12 cellular contexts compared by ENCODE assay signal in genomic region chr3:59566481-59566975, GRCh38.
DNase-seq lines count a peak whose midpoint lies in the region; ATAC-seq and TF ChIP-seq lines count a peak whose summit lies in the region.
"Had no signal": no experiment of that assay in that cellular context is flagged by ENCODE, and none has a peak within 500 bp of the region (broad histone marks: within the 10 kb centered on the region; RNA-seq: fewer than 3 reads in every experiment).

No MANE protein-coding gene starts in this region.

- peaks cover 5% of the 10 kb centered on the region for H3K4me1 Mint-ChIP-seq in stimulated activated memory B cell treated with anti-CD40 and anti-IgM and Interleukin-4, amounts not matched to agents 10 μg/mL and 1 μg/mL and 100 μg/mL, for 72 hours
- no peaks in the 10 kb centered on the region for H3K4me1 Mint-ChIP-seq in immature natural killer cell
- H3K4me1 Mint-ChIP-seq in mesothelial cell of epicardium = peaks cover 4% of the 10 kb centered on the region
- H3K4me1 Mint-ChIP-seq in type B pancreatic cell (ENCODE audit: unreplicated experiment) = peaks cover 5% of the 10 kb centered on the region

- TF ChIP-seq CTCF in mesothelial cell of epicardium (IDR thresholded peaks at IDR 0.05; ENCODE audit: unreplicated experiment) (no peak), type B pancreatic cell (conservative IDR thresholded peaks at IDR 0.05) (no peak)

- no peaks in the 10 kb centered on the region for H3K36me3 Mint-ChIP-seq in stimulated activated memory B cell treated with anti-CD40 and anti-IgM and Interleukin-4, amounts not matched to agents 10 μg/mL and 1 μg/mL and 100 μg/mL, for 72 hours
- H3K36me3 Mint-ChIP-seq in immature natural killer cell (no peaks in the 10 kb centered on the region), mesothelial cell of epicardium (no peaks in the 10 kb centered on the region), type B pancreatic cell (no peaks in the 10 kb centered on the region)

- H3K9me3 Mint-ChIP-seq in stimulated activated memory B cell treated with anti-CD40 and anti-IgM and Interleukin-4, amounts not matched to agents 10 μg/mL and 1 μg/mL and 100 μg/mL, for 72 hours = no peaks in the 10 kb centered on the region
- H3K9me3 Mint-ChIP-seq in immature natural killer cell (peaks cover 0 to 4% (median 0%) of the 10 kb centered on the region in 6 donors), mesothelial cell of epicardium (no peaks in the 10 kb centered on the region), type B pancreatic cell (no peaks in the 10 kb centered on the region)
- H3K9me3 Mint-ChIP-seq: CD4-positive, alpha-beta T cell had no signal

- peak; percentile 19 for DNase-seq in stimulated activated CD4-positive, alpha-beta T cell treated with anti-CD3 and anti-CD28 coated beads, Interleukin-15, amount 100 ng/mL, for 24 hours
- no peak for DNase-seq in stimulated activated CD4-positive, alpha-beta T cell treated with anti-CD3 and anti-CD28 coated beads, Interleukin-4, amount 100 ng/mL, for 4 hours
- DNase-seq in immature natural killer cell = no peak
- no peak for DNase-seq in mesothelial cell of epicardium (ENCODE audit: low spot score in 2 of 2, unreplicated experiment in 2 of 2)
- no peak for DNase-seq in type B pancreatic cell (ENCODE audit: extremely low spot score, unreplicated experiment)
- DNase-seq: activated CD8-positive, alpha-beta memory T cell treated with anti-CD3 and anti-CD28 coated beads, Interleukin-2, amount 50 U/mL, for 4 hours; CD4-positive, alpha-beta T cell; effector memory CD4-positive, alpha-beta T cell had no signal

- H3K27me3 Mint-ChIP-seq in stimulated activated memory B cell treated with anti-CD40 and anti-IgM and Interleukin-4, amounts not matched to agents 10 μg/mL and 1 μg/mL and 100 μg/mL, for 72 hours = no peaks in the 10 kb centered on the region
- H3K27me3 Mint-ChIP-seq in immature natural killer cell (ENCODE audit: low read depth in 3 of 3) (peaks cover 1 to 9% (median 2%) of the 10 kb centered on the region in 3 donors), mesothelial cell of epicardium (ENCODE audit: low read depth) (peaks cover 30% of the 10 kb centered on the region), type B pancreatic cell (peaks cover 33% of the 10 kb centered on the region)
- H3K27me3 Mint-ChIP-seq: CD4-positive, alpha-beta T cell had no signal

- no peak overlapping the region for H3K4me3 Mint-ChIP-seq in stimulated activated memory B cell treated with anti-CD40 and anti-IgM and Interleukin-4, amounts not matched to agents 10 μg/mL and 1 μg/mL and 100 μg/mL, for 72 hours
- no peak overlapping the region for H3K4me3 Mint-ChIP-seq in immature natural killer cell
- no peak overlapping the region for H3K4me3 Mint-ChIP-seq in mesothelial cell of epicardium
- H3K4me3 Mint-ChIP-seq in type B pancreatic cell = no peak overlapping the region
- H3K4me3 Mint-ChIP-seq: CD4-positive, alpha-beta T cell had no signal

- ATAC-seq in GM21737 (IDR thresholded peaks at IDR 0.05; ENCODE audit: unreplicated experiment) (peak; percentile 96), HG03469 (IDR thresholded peaks at IDR 0.05; ENCODE audit: unreplicated experiment) (peak; percentile 87)
- peak; percentile 54 for ATAC-seq in stimulated activated memory B cell treated with anti-CD40 and anti-IgM and Interleukin-4, amounts not matched to agents 10 μg/mL and 1 μg/mL and 100 μg/mL, for 72 hours
- ATAC-seq: left lobe of liver had no signal

- H3K27ac Mint-ChIP-seq in stimulated activated memory B cell treated with anti-CD40 and anti-IgM and Interleukin-4, amounts not matched to agents 10 μg/mL and 1 μg/mL and 100 μg/mL, for 72 hours = no peak overlapping the region
- H3K27ac Mint-ChIP-seq in immature natural killer cell (no peak overlapping the region), mesothelial cell of epicardium (no peak overlapping the region), type B pancreatic cell (no peak overlapping the region)
- H3K27ac Mint-ChIP-seq: CD4-positive, alpha-beta T cell had no signal
